ENCODE assay signal across 21 cellular contexts in the genomic region with DNA sequence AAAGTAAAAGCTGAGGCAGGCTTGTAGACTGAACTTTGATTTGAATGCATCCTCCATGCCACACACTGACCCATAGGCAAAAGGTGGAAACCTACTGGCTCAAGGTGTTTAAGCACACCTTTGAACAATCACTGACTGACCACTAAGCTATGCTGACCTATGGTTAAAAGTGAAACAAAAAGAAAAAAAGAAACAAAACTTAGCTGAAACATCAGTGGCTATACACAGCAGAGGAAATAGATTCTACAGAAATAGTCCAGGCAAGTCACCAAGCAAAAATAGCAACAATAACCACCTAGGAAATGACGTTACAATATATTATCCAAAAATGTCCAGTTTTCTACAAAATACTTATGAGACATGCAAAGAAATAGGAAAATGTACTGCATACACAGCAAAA.
"Had no signal": no experiment of that assay in that cellular context is flagged by ENCODE, and none has a peak within 500 bp of the region (broad histone marks: within the 10 kb centered on the region; RNA-seq: fewer than 3 reads in every experiment).

No MANE protein-coding gene starts in this region.

- H3K4me3 ChIP-seq: adrenal gland had no signal

- H3K27me3 ChIP-seq: adrenal gland had no signal

- H3K4me1 ChIP-seq: adrenal gland had no signal

- H3K27ac ChIP-seq: adrenal gland, VCaP had no signal

- H3K36me3 ChIP-seq: adrenal gland had no signal

- ATAC-seq: activated T-helper 17 cell treated with anti-CD3 and anti-CD28 coated beads, Interleukin-2, amount 50 U/mL, for 72 hours; T-cell had no signal

- DNase-seq: activated CD4-positive, alpha-beta memory T cell treated with anti-CD3 and anti-CD28 coated beads, Interleukin-2, amount 10 ng/mL, durations not matched to agents 7 days and 5 days; activated CD4-positive, alpha-beta T cell treated with anti-CD3 and anti-CD28 coated beads, Interleukin-2, amount 50 U/mL, for 1 hour; activated CD4-positive, CD25-positive, alpha-beta regulatory T cell; activated naive CD4-positive, alpha-beta T cell treated with anti-CD3 and anti-CD28 coated beads, Interleukin-2, amount 50 U/mL, for 16 hours; activated naive CD8-positive, alpha-beta T cell treated with anti-CD3 and anti-CD28 coated beads, Interleukin-2, amount 10 ng/mL, durations not matched to agents 7 days and 5 days; activated T-cell treated with anti-CD3 and anti-CD28 coated beads for 4 hours; activated T-cell treated with anti-CD3 and anti-CD28 coated beads, Interleukin-2, amount 50 U/mL, for 48 hours; adrenal gland; anterior cingulate cortex; cerebellar nuclear complex; NCI-H146; NCI-H187 treated with DMSO at 0.1 percent for 48 hours; NCI-H2107; NCI-H2171 treated with DMSO at 0.1 percent for 48 hours; NCI-H226; NCI-H526; NCI-H774; SIG-M5; T-cell had no signal
